17 cellular contexts compared by ENCODE assay signal in the genomic region with DNA sequence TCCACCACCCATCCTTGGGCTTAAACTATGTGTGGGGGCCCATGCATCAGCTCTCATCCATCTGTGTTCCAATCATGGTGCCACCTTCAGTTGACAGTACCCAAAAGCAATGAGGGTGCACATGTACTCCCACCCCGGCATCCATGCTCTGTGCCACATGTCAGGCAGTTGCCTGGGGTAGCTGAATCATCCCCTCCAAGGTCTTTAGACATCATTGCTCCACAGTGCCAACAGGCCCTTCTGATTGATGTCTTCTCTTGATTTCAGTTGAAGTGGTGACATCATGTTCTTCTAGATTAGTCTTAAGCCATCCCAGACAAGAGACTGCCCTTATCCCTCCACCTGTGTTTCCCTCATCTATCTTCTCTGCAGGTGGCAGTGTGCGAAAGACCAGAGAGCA. TPM values are rescaled to one million over a fixed set of nuclear protein-coding genes. Genes with fewer than 3 reads are reported as not detected.
DNase-seq lines count a peak whose midpoint lies in the region; ATAC-seq and TF ChIP-seq lines count a peak whose summit lies in the region.
"Had no signal": no experiment of that assay in that cellular context is flagged by ENCODE, and none has a peak within 500 bp of the region (broad histone marks: within the 10 kb centered on the region; RNA-seq: fewer than 3 reads in every experiment).

No MANE protein-coding gene starts in this region.

- H2AFZ ChIP-seq in PC-9, result no peak overlapping the region

- DNase-seq in NCI-H524 (lab: John Stamatoyannopoulos, UW) (peak; percentile 1 to 47), NCI-H524 treated with DMSO at 0.1 percent for 48 hours (lab: John Stamatoyannopoulos, UW) (no peak), OCI-M1 (lab: John Stamatoyannopoulos, UW) (peak; percentile 80), endodermal cell (peak; percentile 29), PC-9 (no peak)
- DNase-seq in effector memory CD4-positive, alpha-beta T cell, result no peak
- DNase-seq: activated naive CD4-positive, alpha-beta T cell treated with Interleukin-2 at 50 U/mL for 16 hours; Kasumi-1; natural killer cell; NCI-H187; NCI-H82; stimulated activated naive CD8-positive, alpha-beta T cell treated with anti-CD3 and anti-CD28 coated beads, Interleukin-15, amount 100 ng/mL, for 72 hours; uterus had no signal

- H3K9me3 ChIP-seq in endodermal cell (ENCODE audit: control insufficient read depth, low read length), result peaks cover 30% of the 10 kb centered on the region
- H3K9me3 ChIP-seq in skeletal muscle satellite cell (replicated peaks; ENCODE audit: low read length), result no peaks in the 10 kb centered on the region
- no peaks in the 10 kb centered on the region for H3K9me3 ChIP-seq in effector memory CD4-positive, alpha-beta T cell (ENCODE audit: control insufficient read depth, low read length)
- H3K9me3 ChIP-seq in PC-9 (ENCODE audit: insufficient read depth, low read depth), result no peaks in the 10 kb centered on the region

- H3K9me3 Mint-ChIP-seq in endodermal cell, result peaks cover 34% of the 10 kb centered on the region

- TF ChIP-seq CTCF in endodermal cell (conservative IDR thresholded peaks at IDR 0.05) (no peak), PC-9 (conservative IDR thresholded peaks at IDR 0.05) (no peak)

- no peak overlapping the region for H3K4me3 Mint-ChIP-seq in endodermal cell
- H3K4me3 Mint-ChIP-seq: natural killer cell; stimulated activated naive CD8-positive, alpha-beta T cell treated with anti-CD3 and anti-CD28 coated beads, Interleukin-15, amount 100 ng/mL, for 72 hours; T-helper 2 cell treated with Interferon-gamma antibody and Interleukin-4, amounts not matched to agents 5 μg/mL and 100 μg/mL, for 36 hours had no signal

- POLR2A ChIA-PET in PC-9 (lab: Charles Lee; ENCODE audit: unreplicated experiment), result no interaction called here

- no peak overlapping the region for H3K27ac Mint-ChIP-seq in endodermal cell
- H3K27ac Mint-ChIP-seq: natural killer cell; stimulated activated naive CD8-positive, alpha-beta T cell treated with anti-CD3 and anti-CD28 coated beads, Interleukin-15, amount 100 ng/mL, for 72 hours; T-helper 2 cell treated with Interferon-gamma antibody and Interleukin-4, amounts not matched to agents 5 μg/mL and 100 μg/mL, for 36 hours had no signal

- CTCF ChIA-PET in PC-9 (lab: Charles Lee), result no interaction called here

- no peaks in the 10 kb centered on the region for H3K4me1 ChIP-seq in endodermal cell (ENCODE audit: control insufficient read depth, insufficient read depth, low read length)
- H3K4me1 ChIP-seq in skeletal muscle satellite cell (ENCODE audit: control insufficient read depth, insufficient read depth, low read length), result peaks cover 28% of the 10 kb centered on the region
- no peaks in the 10 kb centered on the region for H3K4me1 ChIP-seq in effector memory CD4-positive, alpha-beta T cell (ENCODE audit: control insufficient read depth, insufficient read depth, low read length, poor library complexity, severe bottlenecking)
- H3K4me1 ChIP-seq in PC-9 (replicated peaks; ENCODE audit: insufficient read depth), result 0 out of 2 replicates have a peak, but pooled peaks cover 8% of the 10 kb centered on the region
- H3K4me1 ChIP-seq: uterus had no signal

- H3K79me2 ChIP-seq in PC-9 (ENCODE audit: low read depth), result no peaks in the 10 kb centered on the region

- H3K27ac ChIP-seq in endodermal cell (ENCODE audit: low read depth, low read length) (no peak overlapping the region), PC-9 (no peak overlapping the region)
- H3K27ac ChIP-seq in effector memory CD4-positive, alpha-beta T cell (ENCODE audit: insufficient read depth, low read length, poor library complexity, severe bottlenecking), result no peak overlapping the region
- H3K27ac ChIP-seq: cardiac muscle cell, uterus had no signal

- no TSS peak for BruUV-seq in PC-9 (replicated peaks; lab: Mats Ljungman, UMichigan)

- H3K9me2 ChIP-seq in PC-9 (ENCODE audit: insufficient read depth), result no peaks in the 10 kb centered on the region

- no peak overlapping the region for H3K9ac ChIP-seq in endodermal cell (ENCODE audit: extremely low read depth, low read length, poor library complexity, severe bottlenecking)
- H3K9ac ChIP-seq in skeletal muscle satellite cell (ENCODE audit: low read depth, low read length), result peak overlapping the region; percentile 33

- H3K4me2 ChIP-seq in skeletal muscle satellite cell (ENCODE audit: low read length) (no peak overlapping the region), PC-9 (no peak overlapping the region)

- H3K27me3 Mint-ChIP-seq in endodermal cell (ENCODE audit: insufficient read depth), result no peaks in the 10 kb centered on the region

- H3K36me3 ChIP-seq in endodermal cell (ENCODE audit: control insufficient read depth, insufficient read depth, low read length) (no peaks in the 10 kb centered on the region), skeletal muscle satellite cell (ENCODE audit: insufficient read depth, low read length) (no peaks in the 10 kb centered on the region), PC-9 (ENCODE audit: low read depth) (no peaks in the 10 kb centered on the region)
- no peaks in the 10 kb centered on the region for H3K36me3 ChIP-seq in effector memory CD4-positive, alpha-beta T cell (ENCODE audit: control insufficient read depth, insufficient read depth, low read length)
- H3K36me3 ChIP-seq: cardiac muscle cell, uterus had no signal

- H3K27me3 ChIP-seq in endodermal cell (ENCODE audit: control insufficient read depth, insufficient read depth, low read length, poor library complexity, severe bottlenecking), result no peaks in the 10 kb centered on the region
- no peaks in the 10 kb centered on the region for H3K27me3 ChIP-seq in skeletal muscle satellite cell (ENCODE audit: control insufficient read depth, insufficient read depth, low read length)
- no peaks in the 10 kb centered on the region for H3K27me3 ChIP-seq in effector memory CD4-positive, alpha-beta T cell (replicated peaks; ENCODE audit: control insufficient read depth, insufficient read depth, low read length, poor library complexity, severe bottlenecking)
- H3K27me3 ChIP-seq in PC-9 (ENCODE audit: insufficient read depth, low read depth), result peaks cover 5% of the 10 kb centered on the region
- H3K27me3 ChIP-seq: cardiac muscle cell, uterus had no signal

- H4K20me1 ChIP-seq in PC-9 (ENCODE audit: insufficient read depth), result no peaks in the 10 kb centered on the region

- peaks cover 6% of the 10 kb centered on the region for H3K36me3 Mint-ChIP-seq in endodermal cell (ENCODE audit: low read depth)

- no peaks in the 10 kb centered on the region for H3F3A ChIP-seq in PC-9 (ENCODE audit: insufficient read depth, low read depth)

- intact Hi-C loops in PC-9 (cut with micrococcal nuclease; ENCODE audit: unreplicated experiment), result no loop called here

- H3K4me3 ChIP-seq in endodermal cell (ENCODE audit: low read length), result no peak overlapping the region
- no peak overlapping the region for H3K4me3 ChIP-seq in skeletal muscle satellite cell (ENCODE audit: low read length)
- H3K4me3 ChIP-seq in effector memory CD4-positive, alpha-beta T cell (ENCODE audit: insufficient read depth, low read depth, low read length, poor library complexity, severe bottlenecking), result no peak overlapping the region
- no peak overlapping the region for H3K4me3 ChIP-seq in PC-9
- H3K4me3 ChIP-seq: cardiac muscle cell, uterus had no signal

- peaks cover 11% of the 10 kb centered on the region for H3K4me1 Mint-ChIP-seq in endodermal cell
- H3K4me1 Mint-ChIP-seq: natural killer cell; stimulated activated naive CD8-positive, alpha-beta T cell treated with anti-CD3 and anti-CD28 coated beads, Interleukin-15, amount 100 ng/mL, for 72 hours had no signal

- no peak for ATAC-seq in HG03039 (IDR thresholded peaks at IDR 0.05; ENCODE audit: unreplicated experiment)
- ATAC-seq: natural killer cell; stimulated activated naive CD8-positive, alpha-beta T cell treated with anti-CD3 and anti-CD28 coated beads, Interleukin-15, amount 100 ng/mL, for 72 hours had no signal

- WGBS in endodermal cell (ENCODE audit: insufficient coverage in 1 of 2, insufficient read length in 1 of 2), 2 experiments, result 83% methylated on average over 2 of the region's 2 CpGs; no CpG with 5 or more reads in 1 of the 2 experiments

RNA-seq across cellular contexts. Expression of gene TMPRSS5, which starts 42.5 kb away (rescaled TPM):
- total RNA-seq in endodermal cell, result 1 to 10 TPM; 1.0 to 1.2 TPM
- 2.9 TPM for polyA plus RNA-seq in endodermal cell (2013, experiment 1 of 2)
- polyA plus RNA-seq in endodermal cell (2013, experiment 2 of 2), result 2.3 TPM
- 0.22 TPM in 1 of 2 replicates, not detected in the other for total RNA-seq in skeletal muscle satellite cell (2012; rRNA removed)
- 0.33 and 0.83 TPM in 2 replicates for total RNA-seq in PC-9 (2021)
- polyA plus RNA-seq: cardiac muscle cell had no signal

Comparison
In these comparisons a context has a peak if more than half of its experiments do, and no peak if none do; other contexts are left out.
1. DNase-seq: peak in NCI-H524 (2 of 2), OCI-M1 (single experiment) and endodermal cell (single experiment); none in NCI-H524 treated with DMSO at 0.1 percent for 48 hours (single experiment), effector memory CD4-positive, alpha-beta T cell (0 of 3) and PC-9 (0 of 2).